Comparison of ENCODE assay signal across 21 cellular contexts in genomic region chr7:131357282-131357880, GRCh38. TPM values are rescaled to one million over a fixed set of nuclear protein-coding genes. Genes with fewer than 3 reads are reported as not detected.
DNase-seq lines count a peak whose midpoint lies in the region; ATAC-seq and FAIRE-seq lines count a peak whose summit lies in the region.
"Had no signal": no experiment of that assay in that cellular context is flagged by ENCODE, and none has a peak within 500 bp of the region (broad histone marks: within the 10 kb centered on the region; RNA-seq: fewer than 3 reads in every experiment).

No MANE protein-coding gene starts in this region.

- H3K27ac ChIP-seq in ACC112 (ENCODE audit: low read depth, low read length) = peak overlapping the region; percentile 20; the same call in 1 of the 2 replicates
- H3K27ac ChIP-seq in naive thymus-derived CD4-positive, alpha-beta T cell (ENCODE audit: low read depth, low read length) = no peak overlapping the region
- H3K27ac ChIP-seq in small intestine (ENCODE audit: low read depth in 1 of 2, low read length in 1 of 2) = no peak overlapping the region
- H3K27ac ChIP-seq: right atrium auricular region had no signal

- no peaks in the 10 kb centered on the region for H3K9me3 ChIP-seq in naive thymus-derived CD4-positive, alpha-beta T cell (ENCODE audit: control insufficient read depth in 2 of 3, low read length in 3 of 3)
- no peaks in the 10 kb centered on the region for H3K9me3 ChIP-seq in small intestine (ENCODE audit: control insufficient read depth, low read depth)
- H3K9me3 ChIP-seq: right atrium auricular region had no signal

- WGBS in small intestine, 3 donors = 79 to 96% (median 95%) methylated on average over 3 of the region's 3 CpGs

- H3K4me3 ChIP-seq in ACC112 (ENCODE audit: low read depth, low read length) (no peak overlapping the region), small intestine (ENCODE audit: low read depth in 1 of 2, low read length in 2 of 2) (no peak overlapping the region)
- H3K4me3 ChIP-seq in naive thymus-derived CD4-positive, alpha-beta T cell (ENCODE audit: low read length) = no peak overlapping the region
- H3K4me3 ChIP-seq: heart left ventricle, right atrium auricular region had no signal

- H3K27me3 Mint-ChIP-seq in naive thymus-derived CD4-positive, alpha-beta T cell = no peaks in the 10 kb centered on the region
- H3K27me3 Mint-ChIP-seq: activated CD4-positive, alpha-beta memory T cell treated with anti-CD3 and anti-CD28 coated beads, Interleukin-2, amount 10 ng/mL, durations not matched to agents 7 days and 5 days; activated naive CD4-positive, alpha-beta T cell treated with anti-CD3 and anti-CD28 coated beads, Interleukin-2, amount 10 ng/mL, durations not matched to agents 7 days and 5 days; activated T-cell treated with anti-CD3 and anti-CD28 coated beads, Interleukin-2, amount 50 U/mL, for 24 hours had no signal

- POLR2A ChIA-PET in naive thymus-derived CD4-positive, alpha-beta T cell (lab: Charles Lee) = no interaction called here

- peak overlapping the region in 8 of 10 donors; percentile 6 to 55 (median 43) for H3K4me3 Mint-ChIP-seq in naive thymus-derived CD4-positive, alpha-beta T cell
- H3K4me3 Mint-ChIP-seq: activated CD4-positive, alpha-beta memory T cell treated with anti-CD3 and anti-CD28 coated beads, Interleukin-2, amount 10 ng/mL, durations not matched to agents 7 days and 5 days; activated naive CD4-positive, alpha-beta T cell treated with anti-CD3 and anti-CD28 coated beads, Interleukin-2, amount 10 ng/mL, durations not matched to agents 7 days and 5 days; activated T-cell treated with anti-CD3 and anti-CD28 coated beads, Interleukin-2, amount 50 U/mL, for 24 hours; HFFc6 had no signal

- no peak for FAIRE-seq in small intestine (lab: Jason Lieb, UNC)
- FAIRE-seq: colon had no signal

- H3K36me3 Mint-ChIP-seq in naive thymus-derived CD4-positive, alpha-beta T cell = peaks cover 0 to 16% (median 4%) of the 10 kb centered on the region in 5 donors

- H3K79me2 ChIP-seq in ACC112 (ENCODE audit: control insufficient read depth, insufficient read depth, low read length, unreplicated experiment) = peaks cover 91% of the 10 kb centered on the region

- H3K27me3 ChIP-seq in ACC112 (ENCODE audit: insufficient read depth, low read length) (no peaks in the 10 kb centered on the region), small intestine (ENCODE audit: control insufficient read depth in 2 of 2, insufficient read depth in 2 of 2, low read length in 2 of 2) (no peaks in the 10 kb centered on the region)
- no peaks in the 10 kb centered on the region for H3K27me3 ChIP-seq in naive thymus-derived CD4-positive, alpha-beta T cell (ENCODE audit: control insufficient read depth in 2 of 2, insufficient read depth in 2 of 2, low read length in 2 of 2)
- H3K27me3 ChIP-seq: heart left ventricle, right atrium auricular region had no signal

- DNase-seq in NCI-H226 = peak; percentile 55
- peak; percentile 46 for DNase-seq in dermis blood vessel endothelial cell
- no peak for DNase-seq in naive thymus-derived CD4-positive, alpha-beta T cell
- no peak for DNase-seq in NCI-H82 (lab: John Stamatoyannopoulos, UW)
- DNase-seq in left lobe of liver (ENCODE audit: low spot score) = no peak
- DNase-seq in small intestine = no peak
- no peak for DNase-seq in NCI-H2029 (lab: John Stamatoyannopoulos, UW)
- DNase-seq: activated CD4-positive, alpha-beta memory T cell treated with anti-CD3 and anti-CD28 coated beads, Interleukin-2, amount 10 ng/mL, durations not matched to agents 7 days and 5 days; activated CD4-positive, CD25-positive, alpha-beta regulatory T cell; activated naive CD4-positive, alpha-beta T cell treated with anti-CD3 and anti-CD28 coated beads, Interleukin-2, amount 10 ng/mL, durations not matched to agents 7 days and 5 days; activated T-cell treated with anti-CD3 and anti-CD28 coated beads, Interleukin-2, amount 50 U/mL, for 24 hours; C1 segment of cervical spinal cord; DMS 273 treated with DMSO at 0.1 percent for 48 hours; GDM1; heart left ventricle; HFFc6; IMR-90; stimulated activated CD4-positive, alpha-beta T cell treated with anti-CD3 and anti-CD28 coated beads, Interleukin-15, amount 100 ng/mL, for 24 hours had no signal

- CTCF ChIA-PET in naive thymus-derived CD4-positive, alpha-beta T cell (lab: Charles Lee) = no interaction called here

- peak overlapping the region in 1 of 9 donors; percentile 44 for H3K27ac Mint-ChIP-seq in naive thymus-derived CD4-positive, alpha-beta T cell
- H3K27ac Mint-ChIP-seq: activated CD4-positive, alpha-beta memory T cell treated with anti-CD3 and anti-CD28 coated beads, Interleukin-2, amount 10 ng/mL, durations not matched to agents 7 days and 5 days; activated naive CD4-positive, alpha-beta T cell treated with anti-CD3 and anti-CD28 coated beads, Interleukin-2, amount 10 ng/mL, durations not matched to agents 7 days and 5 days; activated T-cell treated with anti-CD3 and anti-CD28 coated beads, Interleukin-2, amount 50 U/mL, for 24 hours had no signal

- H3K4me1 Mint-ChIP-seq in naive thymus-derived CD4-positive, alpha-beta T cell = peaks cover 55 to 100% (median 87%) of the 10 kb centered on the region in 7 donors

- no peak for ATAC-seq in naive thymus-derived CD4-positive, alpha-beta T cell
- no peak for ATAC-seq in left lobe of liver

- H2AFZ ChIP-seq in ACC112 (ENCODE audit: low read length, unreplicated experiment) = no peak overlapping the region

- peaks cover 0 to 2% (median 0%) of the 10 kb centered on the region in 11 donors for H3K9me3 Mint-ChIP-seq in naive thymus-derived CD4-positive, alpha-beta T cell
- H3K9me3 Mint-ChIP-seq: activated CD4-positive, alpha-beta memory T cell treated with anti-CD3 and anti-CD28 coated beads, Interleukin-2, amount 10 ng/mL, durations not matched to agents 7 days and 5 days; activated naive CD4-positive, alpha-beta T cell treated with anti-CD3 and anti-CD28 coated beads, Interleukin-2, amount 10 ng/mL, durations not matched to agents 7 days and 5 days; activated T-cell treated with anti-CD3 and anti-CD28 coated beads, Interleukin-2, amount 50 U/mL, for 24 hours; HFFc6 had no signal

- intact Hi-C loops in naive thymus-derived CD4-positive, alpha-beta T cell (cut with micrococcal nuclease) = no loop called here

- H3K4me1 ChIP-seq in ACC112 (ENCODE audit: control insufficient read depth, insufficient read depth, low read length, unreplicated experiment) = peaks cover 49% of the 10 kb centered on the region
- peaks cover 20 to 42% of the 10 kb centered on the region in 2 donors for H3K4me1 ChIP-seq in naive thymus-derived CD4-positive, alpha-beta T cell (ENCODE audit: control insufficient read depth in 2 of 2, insufficient read depth in 2 of 2, low read length in 2 of 2)
- peaks cover 0 to 8% of the 10 kb centered on the region in 2 donors for H3K4me1 ChIP-seq in small intestine (ENCODE audit: control insufficient read depth in 2 of 2, insufficient read depth in 1 of 2, low read depth in 1 of 2, low read length in 1 of 2)

- H3K36me3 ChIP-seq in ACC112 (ENCODE audit: insufficient read depth, low read length) (no peaks in the 10 kb centered on the region), small intestine (ENCODE audit: control insufficient read depth in 2 of 2, insufficient read depth in 2 of 2, low read length in 2 of 2) (no peaks in the 10 kb centered on the region)
- no peaks in the 10 kb centered on the region for H3K36me3 ChIP-seq in naive thymus-derived CD4-positive, alpha-beta T cell (ENCODE audit: control insufficient read depth in 2 of 3, insufficient read depth in 3 of 3, low read length in 3 of 3)
- H3K36me3 ChIP-seq: heart left ventricle, right atrium auricular region had no signal

RNA-seq across cellular contexts. Expression of gene MKLN1, which starts 29.7 kb away (rescaled TPM):
- total RNA-seq in dermis blood vessel endothelial cell (34.5 and 43.9 TPM in 2 replicates), left lobe of liver (27.9 TPM)
- 10 to 100 TPM; 42.0 to 69.8 (median 59.3) TPM for total RNA-seq in naive thymus-derived CD4-positive, alpha-beta T cell
- polyA plus RNA-seq in naive thymus-derived CD4-positive, alpha-beta T cell = 10 to 100 TPM; 30.8 to 36.2 TPM
- polyA plus RNA-seq in small intestine = 10 to 100 TPM in 2 of 3 donors, 1 to 10 TPM in 1; 7.9 to 18.1 (median 17.6) TPM

Comparison
In these comparisons a context has a peak if more than half of its experiments do, and no peak if none do; other contexts are left out.
1. DNase-seq: peak in NCI-H226 (single experiment) and dermis blood vessel endothelial cell (single experiment); none in naive thymus-derived CD4-positive, alpha-beta T cell (0 of 9), NCI-H82 (single experiment), left lobe of liver (single experiment), small intestine (single experiment) and NCI-H2029 (single experiment).